ENCODE assay signal across 8 cellular contexts in genomic region chr2:111570300-111571103, GRCh38.
DNase-seq lines count a peak whose midpoint lies in the region; ATAC-seq and TF ChIP-seq lines count a peak whose summit lies in the region.
"Not testable (repeated sequence)": the region's sequence is repeated elsewhere in the genome, so short reads cannot be mapped to it uniquely, and the experiment has no call there.

No MANE protein-coding gene starts in this region.

- H3K4me3 ChIP-seq in GM23248: not testable (repeated sequence)

- not testable (repeated sequence) for H3K9me3 ChIP-seq in GM23248 (ENCODE audit: low read depth)

- H3K4me1 Mint-ChIP-seq in activated CD8-positive, alpha-beta memory T cell treated with anti-CD3 and anti-CD28 coated beads, Interleukin-2, amount 10 ng/mL, durations not matched to agents 7 days and 5 days: peaks cover 12% of the 10 kb centered on the region
- peaks cover 7 to 11% (median 7%) of the 10 kb centered on the region in 3 donors for H3K4me1 Mint-ChIP-seq in naive B cell

- H3K4me2 ChIP-seq in GM23248 (ENCODE audit: unreplicated experiment): not testable (repeated sequence)

- H3K4me3 Mint-ChIP-seq in activated CD8-positive, alpha-beta memory T cell treated with anti-CD3 and anti-CD28 coated beads, Interleukin-2, amount 10 ng/mL, durations not matched to agents 7 days and 5 days: peak overlapping the region; percentile 38
- H3K4me3 Mint-ChIP-seq in naive B cell: not testable (repeated sequence)

- H3K36me3 Mint-ChIP-seq in activated CD8-positive, alpha-beta memory T cell treated with anti-CD3 and anti-CD28 coated beads, Interleukin-2, amount 10 ng/mL, durations not matched to agents 7 days and 5 days; naive B cell: not testable (repeated sequence)

- H3K9me3 Mint-ChIP-seq in activated CD8-positive, alpha-beta memory T cell treated with anti-CD3 and anti-CD28 coated beads, Interleukin-2, amount 10 ng/mL, durations not matched to agents 7 days and 5 days (ENCODE audit: low read depth); naive B cell: not testable (repeated sequence)

- H2AFZ ChIP-seq in GM23248: not testable (repeated sequence)

- not testable (repeated sequence) for H4K20me1 ChIP-seq in GM23248 (ENCODE audit: insufficient read depth)

- not testable (repeated sequence) for H3K79me2 ChIP-seq in GM23248 (ENCODE audit: insufficient read depth)

- in situ Hi-C loops in GM23248 (cut with MboI): not testable (repeated sequence)

- H3K27ac ChIP-seq in GM23248: not testable (repeated sequence)

- peak; percentile 84 for ATAC-seq in GM18858 (IDR thresholded peaks at IDR 0.05; ENCODE audit: unreplicated experiment)
- peak; percentile 56 for ATAC-seq in HG03159 (IDR thresholded peaks at IDR 0.05; ENCODE audit: unreplicated experiment)
- peak; percentile 97 for ATAC-seq in activated CD8-positive, alpha-beta memory T cell treated with anti-CD3 and anti-CD28 coated beads, Interleukin-2, amount 10 ng/mL, durations not matched to agents 7 days and 5 days
- ATAC-seq in naive B cell (ENCODE audit: low read depth in 2 of 2): peak; percentile 37 to 50

- H3K27me3 Mint-ChIP-seq in activated CD8-positive, alpha-beta memory T cell treated with anti-CD3 and anti-CD28 coated beads, Interleukin-2, amount 10 ng/mL, durations not matched to agents 7 days and 5 days: peaks cover 16% of the 10 kb centered on the region
- not testable (repeated sequence) for H3K27me3 Mint-ChIP-seq in naive B cell

- H3K27me3 ChIP-seq in GM23248 (replicated peaks; ENCODE audit: insufficient read depth): not testable (repeated sequence)

- DNase-seq in A172 (ENCODE audit: low spot score) (peak; percentile 11), GM23248 (peak; percentile 5), OCI-M1 (lab: John Stamatoyannopoulos, UW) (peak; percentile 69), erythroblast (lab: John Stamatoyannopoulos, UW) (peak; percentile 20 to 78)
- DNase-seq in activated CD8-positive, alpha-beta memory T cell treated with anti-CD3 and anti-CD28 coated beads, Interleukin-2, amount 10 ng/mL, durations not matched to agents 7 days and 5 days: peak; percentile 45
- not testable (repeated sequence) for DNase-seq in naive B cell

- not testable (repeated sequence) for TF ChIP-seq POLR2A in erythroblast (IDR thresholded peaks at IDR 0.05; ENCODE audit: low read length)

- H3F3A ChIP-seq in GM23248 (ENCODE audit: insufficient read depth): not testable (repeated sequence)

- not testable (repeated sequence) for H3K36me3 ChIP-seq in GM23248 (ENCODE audit: low read depth)

- H3K4me1 ChIP-seq in GM23248 (ENCODE audit: insufficient read depth): not testable (repeated sequence)

- not testable (repeated sequence) for H3K9ac ChIP-seq in GM23248

- not testable (repeated sequence) for H3K9me2 ChIP-seq in GM23248 (ENCODE audit: insufficient read depth)

- CTCF ChIA-PET in activated CD8-positive, alpha-beta memory T cell treated with anti-CD3 and anti-CD28 coated beads, Interleukin-2, amount 10 ng/mL, durations not matched to agents 7 days and 5 days (lab: Charles Lee): not testable (repeated sequence)

- H3K27ac Mint-ChIP-seq in activated CD8-positive, alpha-beta memory T cell treated with anti-CD3 and anti-CD28 coated beads, Interleukin-2, amount 10 ng/mL, durations not matched to agents 7 days and 5 days: peak overlapping the region; percentile 14
- not testable (repeated sequence) for H3K27ac Mint-ChIP-seq in naive B cell

- 46 to 55% methylated on average over 6 to 8 of the region's 8 CpGs for WGBS in GM23248 (ENCODE audit: low coverage in 1 of 2, low lambda C conversion rate in 2 of 2, missing lambda C conversion rate in 2 of 2), 2 experiments

Comparison
In these comparisons a context has a peak if more than half of its experiments do, and no peak if none do; other contexts are left out.
1. ATAC-seq: peak in every context shown above with its lines; median percentile 97 in activated CD8-positive, alpha-beta memory T cell treated with anti-CD3 and anti-CD28 coated beads, Interleukin-2, amount 10 ng/mL, durations not matched to agents 7 days and 5 days; 84 in GM18858; 56 in HG03159; 44 in naive B cell.